8 cellular contexts compared by ENCODE assay signal in the genomic region with DNA sequence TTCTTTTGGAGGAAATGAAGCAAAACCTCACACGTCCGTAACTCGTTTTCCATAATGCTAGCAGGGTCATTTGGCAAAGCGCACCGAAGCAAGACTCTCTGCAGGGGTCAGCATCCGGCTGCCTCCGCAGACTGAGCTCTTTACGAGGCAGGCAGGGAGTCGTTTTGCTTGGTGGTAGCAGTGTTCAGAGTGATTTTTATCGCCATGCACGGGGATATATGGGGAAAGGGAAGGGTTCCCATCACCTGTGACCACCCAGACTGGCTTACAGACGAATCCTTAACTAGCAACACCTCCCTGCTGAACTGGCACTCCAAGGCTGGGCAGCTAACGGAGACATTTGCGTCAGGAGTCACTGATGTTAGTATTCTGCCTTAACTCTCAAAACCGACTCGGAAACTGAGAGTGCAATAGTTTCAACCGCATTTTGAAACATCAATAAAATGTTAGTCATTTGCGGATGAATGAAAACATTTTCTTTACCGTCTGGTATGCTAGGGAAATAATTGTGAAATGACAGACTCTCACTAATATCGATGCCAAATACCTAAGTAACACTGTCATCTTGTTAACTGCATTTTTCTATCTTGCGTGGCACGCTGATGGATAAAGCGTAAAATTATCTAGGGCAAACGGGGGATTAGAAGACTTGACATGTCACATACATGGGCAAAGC. TPM values are rescaled to one million over a fixed set of nuclear protein-coding genes. Genes with fewer than 3 reads are reported as not detected.
DNase-seq lines count a peak whose midpoint lies in the region; ATAC-seq and TF ChIP-seq lines count a peak whose summit lies in the region.

No MANE protein-coding gene starts in this region.

- intact Hi-C loops in lower leg skin (cut with DNase I; ENCODE audit: low total_unique reads), result no loop called here

- peak; percentile 53 for ATAC-seq in GM21619 (IDR thresholded peaks at IDR 0.05; ENCODE audit: unreplicated experiment)

- no peak for TF ChIP-seq POLR2A in lower leg skin (IDR thresholded peaks at IDR 0.05)

- H3K4me3 ChIP-seq in HUES48 (ENCODE audit: low read depth, low read length), result peak overlapping the region; percentile 77
- H3K4me3 ChIP-seq in lower leg skin (ENCODE audit: low read depth, poor library complexity, severe bottlenecking), result peak overlapping the region; percentile 96

- peaks cover 40% of the 10 kb centered on the region for H3K27me3 ChIP-seq in HUES48 (ENCODE audit: control insufficient read depth, insufficient read depth, low read length)

- no peaks in the 10 kb centered on the region for H3K9me3 ChIP-seq in HUES48 (ENCODE audit: control insufficient read depth, insufficient read depth, low read length)

- peaks cover 16% of the 10 kb centered on the region; the same call in 1 of the 2 replicates for H3K4me1 ChIP-seq in HUES48 (ENCODE audit: control insufficient read depth, insufficient read depth, low read length)

- no peak for TF ChIP-seq CTCF in lower leg skin (IDR thresholded peaks at IDR 0.05)

- H3K9ac ChIP-seq in HUES48 (ENCODE audit: low read depth, low read length), result peak overlapping the region; percentile 72; the same call in 1 of the 2 replicates

- no peaks in the 10 kb centered on the region for H3K36me3 ChIP-seq in HUES48 (ENCODE audit: control insufficient read depth, insufficient read depth, low read length)

- peak overlapping the region; percentile 85 for H3K27ac ChIP-seq in HUES48 (ENCODE audit: low read depth, low read length)

- WGBS in lower leg skin, 2 donors, result 0 to 1% methylated on average over 23 to 24 of the region's 24 CpGs

- DNase-seq in DMS 273 (lab: John Stamatoyannopoulos, UW; ENCODE audit: unreplicated experiment) (peak; percentile 82), DMS 273 treated with DMSO at 0.1 percent for 48 hours (lab: John Stamatoyannopoulos, UW) (no peak), SHP77 (lab: John Stamatoyannopoulos, UW) (peak; percentile 74 to 76), ecto neural progenitor cell (ENCODE audit: low spot score) (peak; percentile 70), lower leg skin (ENCODE audit: low spot score in 2 of 2) (peak in 1 of 2 donors; percentile 30), stromal cell of bone marrow (ENCODE audit: low read depth) (peak; percentile 84)

RNA-seq across cellular contexts. Expression of a gene that starts 2.2 kb away (rescaled TPM):
- 10 to 100 TPM in 1 of 4 donors, 1 to 10 TPM in 3; 4.1 to 13.6 (median 6.0) TPM for total RNA-seq in lower leg skin
